1 cellular context compared by ENCODE assay signal in genomic region chr3:49882182-49882581, GRCh38.
A peak's percentile ranks its signal among the peaks of the same experiment; 100 is the strongest.
TF ChIP-seq lines count a peak whose summit lies in the region.

No MANE protein-coding gene starts in this region.

TF ChIP-seq in HepG2, 621 proteins besides CTCF, POLR2A, EP300 and RAD21:
- TF ChIP-seq ZNF678 (CRISPR knock-in tag; IDR thresholded peaks at IDR 0.05) (no peak), ZNF850 (CRISPR knock-in tag; conservative IDR thresholded peaks at IDR 0.05) (no peak), LCORL (IDR thresholded peaks at IDR 0.05) (no peak), LCORL (CRISPR knock-in tag; IDR thresholded peaks at IDR 0.05) (peak; percentile 28; the same call in 1 of the 2 replicates), ZMYM4 (CRISPR knock-in tag; IDR thresholded peaks at IDR 0.05) (no peak), CENPBD1 (CRISPR knock-in tag; IDR thresholded peaks at IDR 0.05; ENCODE audit: borderline replicate concordance, low read depth) (no peak), ARID4A (CRISPR knock-in tag; IDR thresholded peaks at IDR 0.05; ENCODE audit: borderline replicate concordance) (0 out of 2 replicates have a peak, but pooled peaks have one; percentile 9), ZNF724P (CRISPR knock-in tag; IDR thresholded peaks at IDR 0.05; ENCODE audit: borderline replicate concordance) (no peak), MEF2D (CRISPR knock-in tag; IDR thresholded peaks at IDR 0.05) (0 out of 2 replicates have a peak, but pooled peaks have one; percentile 34)
TF ChIP-seq in HepG2: peak in this region for 3.
